In genomic region chrX:75989806-75990590, GRCh38 we compare ENCODE assay signal across 19 cellular contexts.
A peak's percentile ranks its signal among the peaks of the same experiment; 100 is the strongest.
DNase-seq lines count a peak whose midpoint lies in the region; ATAC-seq, FAIRE-seq and TF ChIP-seq lines count a peak whose summit lies in the region.
"Had no signal": no experiment of that assay in that cellular context is flagged by ENCODE, and none has a peak within 500 bp of the region (broad histone marks: within the 10 kb centered on the region; RNA-seq: fewer than 3 reads in every experiment).

No MANE protein-coding gene starts in this region.

- no peak overlapping the region for H3K27ac Mint-ChIP-seq in neural progenitor cell
- H3K27ac Mint-ChIP-seq: activated CD4-positive, alpha-beta memory T cell treated with anti-CD3 and anti-CD28 coated beads for 36 hours; IgD-negative memory B cell; immature natural killer cell; mesothelial cell of epicardium had no signal

- no peaks in the 10 kb centered on the region for H3K36me3 ChIP-seq in neural progenitor cell
- H3K36me3 ChIP-seq: ovary had no signal

- no peak for TF ChIP-seq POLR2A in GM12892 (IDR thresholded peaks at IDR 0.05; ENCODE audit: low read depth, low read length)

- no peak for TF ChIP-seq CTCF in neural progenitor cell (IDR thresholded peaks at IDR 0.05)

- peaks cover 11% of the 10 kb centered on the region for H3K4me1 Mint-ChIP-seq in neural progenitor cell
- H3K4me1 Mint-ChIP-seq: IgD-negative memory B cell, immature natural killer cell, mesothelial cell of epicardium had no signal

- peak overlapping the region; percentile 42 for H3K4me2 ChIP-seq in neural progenitor cell
- H3K4me2 ChIP-seq: smooth muscle cell had no signal

- peaks cover 9% of the 10 kb centered on the region for H3K4me1 ChIP-seq in neural progenitor cell
- H3K4me1 ChIP-seq: body of pancreas, foreskin keratinocyte had no signal

- H3K27ac ChIP-seq in neural progenitor cell = no peak overlapping the region
- H3K27ac ChIP-seq: body of pancreas, C4-2B, foreskin keratinocyte, ovary had no signal

- H2AFZ ChIP-seq in neural progenitor cell (replicated peaks) = no peak overlapping the region

- peaks cover 12% of the 10 kb centered on the region for H3F3A ChIP-seq in neural progenitor cell (ENCODE audit: low read depth)

- peak; percentile 57 for DNase-seq in neural progenitor cell (ENCODE audit: low spot score)
- no peak for DNase-seq in DMS 273 (lab: John Stamatoyannopoulos, UW; ENCODE audit: unreplicated experiment)
- DNase-seq in T-helper 1 cell = no peak
- no peak for DNase-seq in GM12892 (ENCODE audit: insufficient read length)
- DNase-seq: activated CD4-positive, alpha-beta memory T cell treated with anti-CD3 and anti-CD28 coated beads for 36 hours; activated gamma-delta T cell; body of pancreas; foreskin keratinocyte; immature natural killer cell; NCI-H526; ovary; T-helper 2 cell had no signal

- H3K9me3 Mint-ChIP-seq in neural progenitor cell = peaks cover 7% of the 10 kb centered on the region
- H3K9me3 Mint-ChIP-seq: activated CD4-positive, alpha-beta memory T cell treated with anti-CD3 and anti-CD28 coated beads for 36 hours; immature natural killer cell had no signal

- H3K36me3 Mint-ChIP-seq in neural progenitor cell = no peaks in the 10 kb centered on the region
- H3K36me3 Mint-ChIP-seq: activated CD4-positive, alpha-beta memory T cell treated with anti-CD3 and anti-CD28 coated beads for 36 hours; IgD-negative memory B cell; immature natural killer cell; mesothelial cell of epicardium had no signal

- no peaks in the 10 kb centered on the region for H4K20me1 ChIP-seq in neural progenitor cell (ENCODE audit: low read depth)

- H3K27me3 Mint-ChIP-seq in neural progenitor cell (ENCODE audit: insufficient read depth, low read depth) = no peaks in the 10 kb centered on the region
- H3K27me3 Mint-ChIP-seq: activated CD4-positive, alpha-beta memory T cell treated with anti-CD3 and anti-CD28 coated beads for 36 hours had no signal

- no peaks in the 10 kb centered on the region for H3K9me3 ChIP-seq in neural progenitor cell (ENCODE audit: low read depth)
- H3K9me3 ChIP-seq: body of pancreas, ovary had no signal

- no peaks in the 10 kb centered on the region for H3K79me2 ChIP-seq in neural progenitor cell (ENCODE audit: low read depth)

- H3K4me3 Mint-ChIP-seq in neural progenitor cell = no peak overlapping the region
- H3K4me3 Mint-ChIP-seq: activated CD4-positive, alpha-beta memory T cell treated with anti-CD3 and anti-CD28 coated beads for 36 hours; IgD-negative memory B cell; immature natural killer cell; mesothelial cell of epicardium had no signal

- H3K4me3 ChIP-seq in neural progenitor cell = peak overlapping the region; percentile 2
- H3K4me3 ChIP-seq: body of pancreas, ovary, smooth muscle cell had no signal

- H3K9ac ChIP-seq in neural progenitor cell = no peak overlapping the region

- no peak for FAIRE-seq in GM12892 (lab: Jason Lieb, UNC)

- no peaks in the 10 kb centered on the region for H3K27me3 ChIP-seq in neural progenitor cell
- H3K27me3 ChIP-seq: body of pancreas, foreskin keratinocyte, ovary had no signal

- ATAC-seq in GM19023 (IDR thresholded peaks at IDR 0.05; ENCODE audit: unreplicated experiment) (peak; percentile 79), GM21786 (IDR thresholded peaks at IDR 0.05; ENCODE audit: unreplicated experiment) (peak; percentile 86), HG03097 (IDR thresholded peaks at IDR 0.05; ENCODE audit: low FRiP score, unreplicated experiment) (peak; percentile 59)
- ATAC-seq: body of pancreas, foreskin keratinocyte had no signal
